ENCODE assay signal across 9 cellular contexts in genomic region chr5:175652741-175653663, GRCh38.
DNase-seq lines count a peak whose midpoint lies in the region; ATAC-seq lines count a peak whose summit lies in the region.
"Had no signal": no experiment of that assay in that cellular context is flagged by ENCODE, and none has a peak within 500 bp of the region (broad histone marks: within the 10 kb centered on the region; RNA-seq: fewer than 3 reads in every experiment).

No MANE protein-coding gene starts in this region.

- peak; percentile 70 for ATAC-seq in GM18867 (IDR thresholded peaks at IDR 0.05; ENCODE audit: unreplicated experiment)
- ATAC-seq in HG03442 (IDR thresholded peaks at IDR 0.05; ENCODE audit: unreplicated experiment), result no peak
- ATAC-seq: PC-3 had no signal

- DNase-seq in SIG-M5 treated with dmso at 0.1 percent for 504 hours (lab: John Stamatoyannopoulos, UW; ENCODE audit: unreplicated experiment) (peak; percentile 82), DMS 273 (lab: John Stamatoyannopoulos, UW; ENCODE audit: unreplicated experiment) (no peak), NCI-H2171 treated with DMSO at 0.1 percent for 48 hours (lab: John Stamatoyannopoulos, UW) (no peak), anterior cingulate cortex (lab: John Stamatoyannopoulos, UW) (no peak)
- peak in 3 of 4 experiments; percentile 7 to 37 (median 22) for DNase-seq in activated naive CD4-positive, alpha-beta T cell (lab: John Stamatoyannopoulos, UW)
- peak; percentile 64 for DNase-seq in stimulated activated CD4-positive, alpha-beta T cell treated with anti-CD3 and anti-CD28 coated beads, Interleukin-2, amount 100 ng/mL, for 48 hours
- DNase-seq: PC-3 had no signal

Comparison
In these comparisons a context has a peak if more than half of its experiments do, and no peak if none do; other contexts are left out.
1. DNase-seq: peak in SIG-M5 treated with dmso at 0.1 percent for 504 hours (single experiment), activated naive CD4-positive, alpha-beta T cell (3 of 4) and stimulated activated CD4-positive, alpha-beta T cell treated with anti-CD3 and anti-CD28 coated beads, Interleukin-2, amount 100 ng/mL, for 48 hours (2 of 2); none in DMS 273 (single experiment), NCI-H2171 treated with DMSO at 0.1 percent for 48 hours (single experiment) and anterior cingulate cortex (0 of 58).